In the genomic region with DNA sequence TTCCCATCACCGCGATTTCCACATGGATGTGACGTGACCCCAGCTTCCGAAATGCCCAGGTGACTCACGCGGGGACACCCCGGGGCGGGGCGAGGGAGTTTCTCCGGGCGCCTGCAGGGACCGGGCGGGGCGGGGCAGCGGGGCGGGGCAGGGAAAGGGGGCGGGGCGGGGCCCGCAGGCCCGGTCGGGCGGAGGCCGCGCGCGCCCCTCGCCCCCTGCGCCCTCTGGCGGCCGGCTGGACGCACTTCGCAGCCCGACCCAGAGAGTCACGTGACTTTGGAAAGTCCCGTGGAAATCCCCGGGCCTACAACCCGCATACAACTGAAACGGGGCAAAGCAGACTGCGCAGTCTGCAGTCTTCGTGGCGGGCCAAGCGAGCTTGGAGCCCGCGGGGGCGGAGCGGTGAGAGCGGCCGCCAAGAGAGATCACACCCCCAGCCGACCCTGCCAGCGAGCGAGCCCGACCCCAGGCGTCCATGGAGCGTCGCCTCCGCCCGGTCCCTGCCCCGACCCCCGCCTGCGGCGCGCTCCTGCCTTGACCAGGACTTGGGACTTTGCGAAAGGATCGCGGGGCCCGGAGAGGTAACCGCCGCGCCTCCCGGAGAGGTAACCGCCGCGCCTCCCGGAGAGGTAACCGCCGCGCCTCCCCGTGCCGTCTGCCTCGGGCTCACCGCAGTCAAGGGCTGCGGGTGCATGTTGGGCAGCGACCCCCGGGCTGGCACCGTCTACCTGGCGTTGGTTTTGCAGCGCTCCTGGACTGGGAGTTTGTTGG, we compare ENCODE assay signal across 8 cellular contexts.
DNase-seq lines count a peak whose midpoint lies in the region; ATAC-seq and TF ChIP-seq lines count a peak whose summit lies in the region.

TSS of gene TNFAIP3 (plus strand) at position 346 of the 771 bp plus-strand sequence. CDS start 3,969 bp downstream, outside the sequence.

- peaks cover 23% of the 10 kb centered on the region for H3K27me3 Mint-ChIP-seq in nephron (ENCODE audit: low read depth)

- peak within 1 kb of the TSS; percentile 88 to 98 (median 96) for H3K4me3 Mint-ChIP-seq in nephron

- H3K27ac Mint-ChIP-seq in nephron: peak within 1 kb of the TSS; percentile 78 to 95 (median 92)

- ATAC-seq in GM21737 (IDR thresholded peaks at IDR 0.05; ENCODE audit: unreplicated experiment): peak; percentile 59
- peak; percentile 78 for ATAC-seq in stimulated activated naive CD8-positive, alpha-beta T cell treated with anti-CD3 and anti-CD28 coated beads, Interleukin-15, Interleukin-2, amounts not matched to agents 100 U/mL and 50 U/mL, for 24 hours

- peaks cover 8% of the 10 kb centered on the region for H3K36me3 Mint-ChIP-seq in nephron (ENCODE audit: low read depth)

- H3K9me3 Mint-ChIP-seq in nephron: no peaks in the 10 kb centered on the region

- DNase-seq in EH (ENCODE audit: low read depth) (peak; percentile 95), KG1 (lab: John Stamatoyannopoulos, UW) (peak; percentile 85), RPMI8226 (peak; percentile 93), fibroblast of peridontal ligament (ENCODE audit: extremely low read depth) (peak; percentile 94)
- peak; percentile 82 to 96 for DNase-seq in activated T-helper 1 cell treated with anti-CD3 and anti-CD28 coated beads, Interleukin-2, amount 50 U/mL, for 16 hours (ENCODE audit: low read depth in 1 of 2, low spot score in 1 of 2)
- peak; percentile 95 for DNase-seq in stimulated activated naive CD8-positive, alpha-beta T cell treated with anti-CD3 and anti-CD28 coated beads, Interleukin-15, Interleukin-2, amounts not matched to agents 100 U/mL and 50 U/mL, for 24 hours

- peaks cover 51% of the 10 kb centered on the region for H3K4me1 Mint-ChIP-seq in nephron

- TF ChIP-seq CTCF in nephron (IDR thresholded peaks at IDR 0.05; ENCODE audit: unreplicated experiment in 3 of 3): peak; percentile 69 to 78 (median 77)

Comparison
In these comparisons a context has a peak if more than half of its experiments do, and no peak if none do; other contexts are left out.
1. Peak in every context shown above with its lines: DNase-seq and ATAC-seq.